11 cellular contexts compared by ENCODE assay signal in genomic region chrX:133984857-133985163, GRCh38. TPM values are rescaled to one million over a fixed set of nuclear protein-coding genes. Genes with fewer than 3 reads are reported as not detected.
A peak's percentile ranks its signal among the peaks of the same experiment; 100 is the strongest.
DNase-seq lines count a peak whose midpoint lies in the region; ATAC-seq and TF ChIP-seq lines count a peak whose summit lies in the region.
"Had no signal": no experiment of that assay in that cellular context is flagged by ENCODE, and none has a peak within 500 bp of the region (broad histone marks: within the 10 kb centered on the region; RNA-seq: fewer than 3 reads in every experiment).

No MANE protein-coding gene starts in this region.

- H3K4me1 ChIP-seq in ES-I3 (ENCODE audit: insufficient read depth, low read length) = peaks cover 28% of the 10 kb centered on the region
- H3K4me1 ChIP-seq: prostate gland had no signal

- H3K36me3 Mint-ChIP-seq in T-helper 17 cell (ENCODE audit: low read depth) (no peaks in the 10 kb centered on the region), progenitor cell of endocrine pancreas (ENCODE audit: insufficient read depth) (no peaks in the 10 kb centered on the region)

- no peaks in the 10 kb centered on the region for H3K9me3 ChIP-seq in ES-I3 (ENCODE audit: control insufficient read depth, insufficient read depth, low read length)
- H3K9me3 ChIP-seq in T-helper 17 cell (ENCODE audit: control insufficient read depth, low read length, poor library complexity, severe bottlenecking) = no peaks in the 10 kb centered on the region
- H3K9me3 ChIP-seq: prostate gland, SK-N-SH had no signal

- H3K9me3 Mint-ChIP-seq in progenitor cell of endocrine pancreas (ENCODE audit: low read depth) = no peaks in the 10 kb centered on the region

- DNase-seq in T-helper 17 cell = no peak
- no peak for DNase-seq in progenitor cell of endocrine pancreas (ENCODE audit: low spot score, unreplicated experiment)
- no peak for DNase-seq in NCI-H2029 (lab: John Stamatoyannopoulos, UW)
- DNase-seq in NCI-H1436 treated with DMSO at 0.1 percent for 48 hours (lab: John Stamatoyannopoulos, UW) = no peak
- DNase-seq: HCEC 1CT; NK-92 treated with Interleukin-12 subunit alpha and Interleukin-12 subunit beta, amount 100 ng/mL, for 24 hours had no signal

- H3K4me3 Mint-ChIP-seq in T-helper 17 cell (peak overlapping the region; percentile 61), progenitor cell of endocrine pancreas (ENCODE audit: low read depth) (peak overlapping the region; percentile 74)

- H3K27me3 Mint-ChIP-seq in T-helper 17 cell = peaks cover 39% of the 10 kb centered on the region
- H3K27me3 Mint-ChIP-seq in progenitor cell of endocrine pancreas = peaks cover 16% of the 10 kb centered on the region

- H3K4me1 Mint-ChIP-seq in T-helper 17 cell (peaks cover 2% of the 10 kb centered on the region), progenitor cell of endocrine pancreas (ENCODE audit: low read depth) (peaks cover 32% of the 10 kb centered on the region)

- H3K36me3 ChIP-seq in ES-I3 (ENCODE audit: insufficient read depth, low read length) = no peaks in the 10 kb centered on the region
- H3K36me3 ChIP-seq: prostate gland had no signal

- ATAC-seq in T-helper 17 cell = no peak
- no peak for ATAC-seq in GM21723 (IDR thresholded peaks at IDR 0.05; ENCODE audit: unreplicated experiment)

- H3K9ac ChIP-seq in ES-I3 (ENCODE audit: low read depth, low read length) = peak overlapping the region; percentile 47; the same call in 1 of the 2 replicates
- H3K9ac ChIP-seq: SK-N-SH had no signal

- TF ChIP-seq CTCF in progenitor cell of endocrine pancreas (IDR thresholded peaks at IDR 0.05; ENCODE audit: unreplicated experiment) = no peak

- H3K27ac Mint-ChIP-seq in T-helper 17 cell (no peak overlapping the region), progenitor cell of endocrine pancreas (no peak overlapping the region)

- peak overlapping the region; percentile 27 for H3K4me3 ChIP-seq in iPS-11a (ENCODE audit: low read depth, low read length)

RNA-seq across cellular contexts. Expression of gene GPC3, which starts 0.6 kb away (rescaled TPM):
- under 1 TPM; 0.20 to 0.39 TPM for total RNA-seq in T-helper 17 cell
- 197 and 259 TPM in 2 replicates for total RNA-seq in progenitor cell of endocrine pancreas

Comparison
In these comparisons a context has a peak if more than half of its experiments do, and no peak if none do; other contexts are left out.
1. RNA of gene GPC3, which starts 0.6 kb away (total RNA-seq): 197 to 259 TPM in progenitor cell of endocrine pancreas; 0.20 to 0.39 TPM in T-helper 17 cell; every median in the first group is over 100 times any median in the second.